In the genomic region with DNA sequence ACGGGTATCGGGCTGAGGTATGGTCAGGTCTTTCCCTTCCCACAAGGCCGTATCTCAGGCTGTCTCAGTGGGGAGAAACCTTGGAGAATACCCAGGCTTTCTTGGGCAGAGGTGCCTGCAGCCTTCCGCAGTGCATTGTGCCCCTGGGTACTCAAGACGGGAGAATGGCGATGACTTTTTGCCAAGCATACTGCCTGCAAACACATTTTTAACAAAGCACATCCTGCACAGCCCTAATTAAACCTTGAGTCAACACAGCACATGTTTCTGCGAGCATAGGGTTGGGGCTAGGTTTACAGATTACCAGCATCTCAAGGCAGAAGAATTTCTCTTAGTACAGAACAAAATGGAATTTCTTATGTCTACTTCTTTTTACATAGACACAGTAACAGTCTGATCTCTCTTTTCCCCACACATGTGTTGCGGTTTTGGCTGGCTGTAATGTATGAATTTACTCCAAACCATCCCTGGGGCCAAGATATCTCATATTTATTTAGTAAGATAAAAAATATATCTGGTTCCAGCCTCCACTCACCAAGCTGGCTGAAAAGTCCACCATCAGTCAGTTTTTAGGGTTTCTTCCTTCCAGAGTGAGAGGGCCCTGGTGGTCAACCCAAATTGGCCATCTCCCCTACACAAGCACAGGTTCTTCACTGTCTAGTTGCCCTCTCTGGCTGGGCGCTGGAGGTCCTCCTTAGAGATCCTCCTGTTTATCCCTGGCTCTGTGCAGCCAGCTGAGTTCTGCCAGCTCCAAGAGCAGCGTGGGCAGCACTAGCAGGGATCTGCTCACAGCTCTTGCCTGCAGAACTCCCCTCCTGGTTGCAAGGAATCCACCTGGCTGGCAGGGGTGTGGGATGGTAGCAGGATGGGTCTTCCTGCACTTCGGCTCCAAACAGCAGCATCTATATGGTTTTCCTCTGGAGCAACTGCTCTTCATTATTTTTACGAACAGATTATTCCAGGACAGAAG, we compare ENCODE assay signal across 1 cellular context.
TF ChIP-seq lines count a peak whose summit lies in the region.

No MANE protein-coding gene starts in this region.

TF ChIP-seq in IMR-90, 13 proteins besides CTCF, POLR2A, EP300 and RAD21 (continued from another document):
- TF ChIP-seq, protein P1, sequence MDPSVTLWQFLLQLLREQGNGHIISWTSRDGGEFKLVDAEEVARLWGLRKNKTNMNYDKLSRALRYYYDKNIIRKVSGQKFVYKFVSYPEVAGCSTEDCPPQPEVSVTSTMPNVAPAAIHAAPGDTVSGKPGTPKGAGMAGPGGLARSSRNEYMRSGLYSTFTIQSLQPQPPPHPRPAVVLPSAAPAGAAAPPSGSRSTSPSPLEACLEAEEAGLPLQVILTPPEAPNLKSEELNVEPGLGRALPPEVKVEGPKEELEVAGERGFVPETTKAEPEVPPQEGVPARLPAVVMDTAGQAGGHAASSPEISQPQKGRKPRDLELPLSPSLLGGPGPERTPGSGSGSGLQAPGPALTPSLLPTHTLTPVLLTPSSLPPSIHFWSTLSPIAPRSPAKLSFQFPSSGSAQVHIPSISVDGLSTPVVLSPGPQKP (IDR thresholded peaks at IDR 0.05; ENCODE audit: borderline replicate concordance, low read depth, low read length), result no peak
- TF ChIP-seq MXI1 (IDR thresholded peaks at IDR 0.05; ENCODE audit: borderline replicate concordance, low read depth, low read length) (no peak), RCOR1 (IDR thresholded peaks at IDR 0.05; ENCODE audit: insufficient replicate concordance, low read length) (no peak)
